In the genomic region with DNA sequence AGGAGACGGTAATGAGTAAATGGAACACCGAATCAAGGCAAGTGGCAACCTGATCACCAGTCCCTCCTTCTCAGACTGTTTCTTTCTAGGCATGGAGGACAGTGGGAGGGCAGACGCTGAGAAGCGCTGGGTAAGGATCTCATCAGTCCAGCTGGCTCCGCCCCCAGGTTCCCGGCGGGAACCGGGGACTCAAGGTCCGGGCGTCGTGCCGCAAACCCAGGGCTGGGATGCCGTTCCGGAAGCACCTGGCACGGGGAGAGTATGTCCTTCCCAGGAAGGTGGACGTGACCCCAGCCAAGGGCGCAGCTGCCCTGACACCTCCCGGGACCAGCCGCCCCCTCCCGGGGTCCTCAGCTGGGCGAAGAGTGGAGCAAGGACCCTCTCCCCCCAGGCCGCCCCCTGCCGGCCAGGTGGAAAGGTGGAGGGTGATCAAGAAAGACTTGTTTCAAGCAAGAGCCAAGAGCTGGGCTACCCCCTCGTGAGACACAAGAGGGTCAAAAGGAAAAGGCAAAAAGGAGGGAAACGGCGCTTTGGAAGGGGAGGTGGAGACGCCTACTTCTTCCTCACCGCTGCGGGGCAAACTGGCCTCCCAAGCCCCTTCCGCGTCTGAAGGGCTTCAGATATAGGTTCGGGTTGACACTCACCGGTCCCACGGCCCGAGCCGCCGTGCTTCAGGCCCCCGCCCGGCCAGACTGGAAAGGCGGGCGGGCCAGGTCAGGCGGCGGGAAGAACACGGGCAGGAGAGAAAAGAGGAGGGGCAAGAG, we compare ENCODE assay signal across 8 cellular contexts. TPM values are rescaled to one million over a fixed set of nuclear protein-coding genes. Genes with fewer than 3 reads are reported as not detected.
DNase-seq lines count a peak whose midpoint lies in the region; ATAC-seq, FAIRE-seq and TF ChIP-seq lines count a peak whose summit lies in the region.

A gene with protein sequence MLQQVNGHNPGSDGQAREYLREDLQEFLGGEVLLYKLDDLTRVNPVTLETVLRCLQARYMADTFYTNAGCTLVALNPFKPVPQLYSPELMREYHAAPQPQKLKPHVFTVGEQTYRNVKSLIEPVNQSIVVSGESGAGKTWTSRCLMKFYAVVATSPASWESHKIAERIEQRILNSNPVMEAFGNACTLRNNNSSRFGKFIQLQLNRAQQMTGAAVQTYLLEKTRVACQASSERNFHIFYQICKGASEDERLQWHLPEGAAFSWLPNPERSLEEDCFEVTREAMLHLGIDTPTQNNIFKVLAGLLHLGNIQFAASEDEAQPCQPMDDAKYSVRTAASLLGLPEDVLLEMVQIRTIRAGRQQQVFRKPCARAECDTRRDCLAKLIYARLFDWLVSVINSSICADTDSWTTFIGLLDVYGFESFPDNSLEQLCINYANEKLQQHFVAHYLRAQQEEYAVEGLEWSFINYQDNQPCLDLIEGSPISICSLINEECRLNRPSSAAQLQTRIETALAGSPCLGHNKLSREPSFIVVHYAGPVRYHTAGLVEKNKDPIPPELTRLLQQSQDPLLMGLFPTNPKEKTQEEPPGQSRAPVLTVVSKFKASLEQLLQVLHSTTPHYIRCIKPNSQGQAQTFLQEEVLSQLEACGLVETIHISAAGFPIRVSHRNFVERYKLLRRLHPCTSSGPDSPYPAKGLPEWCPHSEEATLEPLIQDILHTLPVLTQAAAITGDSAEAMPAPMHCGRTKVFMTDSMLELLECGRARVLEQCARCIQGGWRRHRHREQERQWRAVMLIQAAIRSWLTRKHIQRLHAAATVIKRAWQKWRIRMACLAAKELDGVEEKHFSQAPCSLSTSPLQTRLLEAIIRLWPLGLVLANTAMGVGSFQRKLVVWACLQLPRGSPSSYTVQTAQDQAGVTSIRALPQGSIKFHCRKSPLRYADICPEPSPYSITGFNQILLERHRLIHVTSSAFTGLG (minus strand): TSS at position 752 of the 764 bp plus-strand sequence. CDS start 2,330 bp downstream, outside the sequence.

- peak; percentile 88 for DNase-seq in DMS53 (lab: John Stamatoyannopoulos, UW)
- peak; percentile 78 for DNase-seq in RWPE1 (ENCODE audit: low spot score)
- DNase-seq in activated naive CD4-positive, alpha-beta T cell (lab: John Stamatoyannopoulos, UW): peak in 3 of 4 experiments; percentile 36 to 43 (median 36)
- DNase-seq in frontal cortex (ENCODE audit: low spot score in 2 of 2): peak; percentile 27 to 58
- DNase-seq in upper lobe of right lung: peak; percentile 88

- ATAC-seq in GM21619 (IDR thresholded peaks at IDR 0.05; ENCODE audit: unreplicated experiment): peak; percentile 19
- peak; percentile 62 for ATAC-seq in upper lobe of right lung

- POLR2A ChIA-PET in RWPE1 (lab: Yijun Ruan, JAX; ENCODE audit: low non-redundant PET): interaction anchor here (0.9 to 2.1 kb wide), 4 partner anchors 9 to 67 kb away, joined by 3 to 7 read pairs (median 4); a partner anchor contains a TSS

- intact Hi-C loops in upper lobe of right lung (cut with DNase I): no loop called here

- TF ChIP-seq CTCF in RWPE1 (conservative IDR thresholded peaks at IDR 0.05; ENCODE audit: low read depth) (peak; percentile 69), neutrophil (IDR thresholded peaks at IDR 0.05) (peak; percentile 47), upper lobe of right lung (IDR thresholded peaks at IDR 0.05) (peak; percentile 54)

- H3K27me3 ChIP-seq in neutrophil: no peaks in the 10 kb centered on the region
- no peaks in the 10 kb centered on the region for H3K27me3 ChIP-seq in upper lobe of right lung

- peak within 1 kb of the TSS; percentile 95 for H3K27ac ChIP-seq in KOPT-K1 (ENCODE audit: low read depth, low read length, poor library complexity, severe bottlenecking)
- peak within 1 kb of the TSS; percentile 99 for H3K27ac ChIP-seq in RWPE1
- H3K27ac ChIP-seq in neutrophil: peak within 1 kb of the TSS; percentile 90
- H3K27ac ChIP-seq in upper lobe of right lung: peak within 1 kb of the TSS; percentile 99

- CTCF ChIA-PET in RWPE1 (lab: Yijun Ruan, JAX): interaction anchor here (0.6 to 1.2 kb wide), 4 partner anchors 51 to 922 kb away, joined by 3 to 4 read pairs (median 3); no protein-coding TSS in a partner anchor

- H3K36me3 ChIP-seq in KOPT-K1 (ENCODE audit: insufficient read depth, low read length): peaks cover 53% of the 10 kb centered on the region
- H3K36me3 ChIP-seq in neutrophil: no peaks in the 10 kb centered on the region
- H3K36me3 ChIP-seq in upper lobe of right lung: peaks cover 37% of the 10 kb centered on the region

- H3K4me3 ChIP-seq in neutrophil (ENCODE audit: low read depth in 1 of 2, low read length in 1 of 2): peak within 1 kb of the TSS; percentile 99
- peak within 1 kb of the TSS; percentile 97 for H3K4me3 ChIP-seq in upper lobe of right lung

- H3K4me1 ChIP-seq in neutrophil (ENCODE audit: control insufficient read depth in 1 of 2, insufficient read depth in 1 of 2, low read depth in 1 of 2, low read length in 1 of 2): peaks cover 22% of the 10 kb centered on the region in 2 experiments
- peaks cover 4% of the 10 kb centered on the region for H3K4me1 ChIP-seq in upper lobe of right lung

- FAIRE-seq in frontal cortex (lab: Jason Lieb, UNC): no peak

- H3K9me3 ChIP-seq in KOPT-K1 (ENCODE audit: insufficient read depth, low read length, poor library complexity, severe bottlenecking): no peaks in the 10 kb centered on the region
- no peaks in the 10 kb centered on the region for H3K9me3 ChIP-seq in neutrophil
- H3K9me3 ChIP-seq in upper lobe of right lung: no peaks in the 10 kb centered on the region

RNA-seq across cellular contexts. Expression of the gene that starts here (rescaled TPM):
- total RNA-seq in frontal cortex: 30.6 TPM
- total RNA-seq in upper lobe of right lung: 36.8 TPM

Comparison
In these comparisons a context has a peak if more than half of its experiments do, and no peak if none do; other contexts are left out.
1. Peak in every context shown above with its lines: DNase-seq, ATAC-seq, H3K4me3 ChIP-seq and H3K27ac ChIP-seq.
2. DNase-seq: peak in every context shown above with its lines; median percentile 88 in DMS53; 88 in upper lobe of right lung; 78 in RWPE1; 42 in frontal cortex; 36 in activated naive CD4-positive, alpha-beta T cell.